8 cellular contexts compared by ENCODE assay signal in the genomic region with DNA sequence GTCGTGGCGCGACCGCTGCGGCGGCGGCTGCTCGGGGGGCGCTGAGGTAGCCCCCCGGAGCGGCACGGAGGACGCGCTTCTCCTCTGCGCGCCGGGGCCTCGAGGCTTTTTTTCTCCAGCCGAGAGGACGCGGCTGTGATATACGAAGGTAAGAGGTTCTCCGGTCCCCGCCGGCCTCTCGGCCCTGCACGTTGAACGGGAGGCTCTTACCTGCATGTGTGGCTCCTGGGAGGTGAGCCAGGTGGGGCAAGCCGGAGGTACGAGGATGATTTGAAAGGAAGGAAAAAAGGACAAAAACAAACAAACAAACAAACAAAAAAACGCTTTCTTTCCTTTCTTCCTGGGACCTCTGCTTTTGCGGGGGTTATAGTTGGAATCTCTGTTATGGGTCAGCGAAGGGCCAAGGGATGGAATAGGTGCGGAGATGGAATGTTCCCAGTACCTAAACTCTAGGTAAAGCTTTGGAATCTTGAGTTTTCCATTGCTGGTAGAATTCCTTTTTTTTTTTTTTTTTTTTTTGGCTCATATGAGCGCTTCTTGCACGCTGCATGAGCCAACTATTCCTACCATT. TPM values are rescaled to one million over a fixed set of nuclear protein-coding genes. Genes with fewer than 3 reads are reported as not detected.
A peak's percentile ranks its signal among the peaks of the same experiment; 100 is the strongest.
DNase-seq lines count a peak whose midpoint lies in the region; ATAC-seq and TF ChIP-seq lines count a peak whose summit lies in the region.

No MANE protein-coding gene starts in this region.

- H3K36me3 ChIP-seq in PC-3 (ENCODE audit: low read depth, low read length), result no peaks in the 10 kb centered on the region
- H3K36me3 ChIP-seq in muscle layer of colon (ENCODE audit: insufficient read depth, low read length), result no peaks in the 10 kb centered on the region
- H3K36me3 ChIP-seq in aorta (ENCODE audit: control insufficient read depth in 1 of 2, insufficient read depth in 2 of 2, low read length in 1 of 2), result no peaks in the 10 kb centered on the region

- H3K4me3 ChIP-seq in PC-3 (ENCODE audit: low read length) (peak overlapping the region; percentile 97), coronary artery (peak overlapping the region; percentile 86), muscle layer of colon (ENCODE audit: low read depth in 1 of 2, low read length in 2 of 2) (peak overlapping the region; percentile 81 to 83), aorta (ENCODE audit: low read length in 2 of 2) (peak overlapping the region; percentile 70 to 95)

- H3K9me3 Mint-ChIP-seq in activated CD4-positive, alpha-beta T cell treated with anti-CD3 and anti-CD28 coated beads for 36 hours (ENCODE audit: low read depth), result no peaks in the 10 kb centered on the region

- peak overlapping the region; percentile 90 for H3K27ac ChIP-seq in PC-3 (ENCODE audit: low read length)
- peak overlapping the region; percentile 72 to 90 for H3K27ac ChIP-seq in coronary artery
- peak overlapping the region; percentile 71 for H3K27ac ChIP-seq in muscle layer of colon (ENCODE audit: low read depth, low read length)
- peak overlapping the region in 1 of 2 donors; percentile 12 for H3K27ac ChIP-seq in aorta (ENCODE audit: low read depth in 1 of 2, low read length in 2 of 2)

- H3K27ac Mint-ChIP-seq in activated CD4-positive, alpha-beta T cell treated with anti-CD3 and anti-CD28 coated beads for 36 hours, result peak overlapping the region; percentile 76

- POLR2A ChIA-PET in activated CD4-positive, alpha-beta T cell treated with anti-CD3 and anti-CD28 coated beads for 36 hours (lab: Charles Lee), result interaction anchor here (1.0 kb wide), 1 partner anchor 252 kb away, joined by 3 read pairs; a partner anchor contains a TSS
- POLR2A ChIA-PET in PC-3 (lab: Charles Lee; ENCODE audit: unreplicated experiment), result interaction anchor here (1.0 kb wide), 1 partner anchor 16 kb away, joined by 3 read pairs; no protein-coding TSS in a partner anchor

- ATAC-seq in activated CD4-positive, alpha-beta T cell treated with anti-CD3 and anti-CD28 coated beads for 36 hours, result peak; percentile 1
- ATAC-seq in HG02870 (IDR thresholded peaks at IDR 0.05; ENCODE audit: unreplicated experiment), result peak; percentile 7
- ATAC-seq in PC-3, result peak; percentile 7
- ATAC-seq in aorta (ENCODE audit: low FRiP score), result no peak

- H3K36me3 Mint-ChIP-seq in activated CD4-positive, alpha-beta T cell treated with anti-CD3 and anti-CD28 coated beads for 36 hours (ENCODE audit: low read depth), result peaks cover 2% of the 10 kb centered on the region

- no TSS peak for BruUV-seq in PC-3 (replicated peaks; lab: Mats Ljungman, UMichigan)

- H3K27me3 ChIP-seq in PC-3 (ENCODE audit: low read length), result no peaks in the 10 kb centered on the region
- H3K27me3 ChIP-seq in muscle layer of colon (ENCODE audit: control insufficient read depth in 1 of 2, insufficient read depth in 2 of 2, low read length in 2 of 2), result no peaks in the 10 kb centered on the region
- H3K27me3 ChIP-seq in aorta (ENCODE audit: control insufficient read depth in 1 of 2, insufficient read depth in 2 of 2, low read length in 1 of 2), result no peaks in the 10 kb centered on the region

- no peaks in the 10 kb centered on the region for H3K9me2 ChIP-seq in PC-3 (replicated peaks; ENCODE audit: low read length)

- H3F3A ChIP-seq in PC-3 (ENCODE audit: low read length, unreplicated experiment), result no peaks in the 10 kb centered on the region

- WGBS in aorta, 2 donors, result 0 to 1% methylated on average over 31 to 36 of the region's 36 CpGs

- H3K9me3 ChIP-seq in PC-3 (ENCODE audit: low read length) (no peaks in the 10 kb centered on the region), muscle layer of colon (ENCODE audit: low read length) (no peaks in the 10 kb centered on the region), aorta (ENCODE audit: control insufficient read depth, low read length) (no peaks in the 10 kb centered on the region)

- intact Hi-C loops in activated CD4-positive, alpha-beta T cell treated with anti-CD3 and anti-CD28 coated beads for 36 hours (cut with DNase I, micrococcal nuclease), result loop anchor here in 1 of 2 experiments (2.0 kb wide), 1 partner anchor 18 kb away; no protein-coding TSS in a partner anchor
- intact Hi-C loops in PC-3 (cut with micrococcal nuclease), result loop anchor here (5.0 kb wide), 2 partner anchors 47 to 252 kb away; a partner anchor contains a TSS
- intact Hi-C loops in aorta (cut with DNase I), result loop anchor here in 1 of 2 donors (5.0 kb wide), 1 partner anchor 57 kb away; no protein-coding TSS in a partner anchor

- peak overlapping the region; percentile 73 for H2AFZ ChIP-seq in PC-3 (ENCODE audit: low read length)

- H3K4me1 Mint-ChIP-seq in activated CD4-positive, alpha-beta T cell treated with anti-CD3 and anti-CD28 coated beads for 36 hours, result peaks cover 47% of the 10 kb centered on the region

- H3K9ac ChIP-seq in PC-3 (ENCODE audit: low read length), result peak overlapping the region; percentile 92
- H3K9ac ChIP-seq in muscle layer of colon (ENCODE audit: low read length), result peak overlapping the region; percentile 82

- peaks cover 55% of the 10 kb centered on the region for H3K79me2 ChIP-seq in PC-3 (ENCODE audit: low read length)

- H4K20me1 ChIP-seq in PC-3 (ENCODE audit: low read length), result peaks cover 44% of the 10 kb centered on the region

- CTCF ChIA-PET in activated CD4-positive, alpha-beta T cell treated with anti-CD3 and anti-CD28 coated beads for 36 hours (lab: Charles Lee), result interaction anchor here (0.6 to 2.0 kb wide), 10 partner anchors 11 to 66 kb away, joined by 3 to 5 read pairs (median 3); no protein-coding TSS in a partner anchor
- CTCF ChIA-PET in PC-3 (lab: Charles Lee), result interaction anchor here (0.7 to 1.2 kb wide), 4 partner anchors 57 to 119 kb away, joined by 3 to 10 read pairs (median 4); no protein-coding TSS in a partner anchor

- no peaks in the 10 kb centered on the region for H3K27me3 Mint-ChIP-seq in activated CD4-positive, alpha-beta T cell treated with anti-CD3 and anti-CD28 coated beads for 36 hours

- peak overlapping the region; percentile 72 for H3K4me3 Mint-ChIP-seq in activated CD4-positive, alpha-beta T cell treated with anti-CD3 and anti-CD28 coated beads for 36 hours

- peak overlapping the region; percentile 95 for H3K4me2 ChIP-seq in PC-3 (ENCODE audit: low read length)

- H3K4me1 ChIP-seq in PC-3 (ENCODE audit: insufficient read depth, low read length), result peaks cover 41% of the 10 kb centered on the region
- peaks cover 19% of the 10 kb centered on the region for H3K4me1 ChIP-seq in muscle layer of colon (ENCODE audit: insufficient read depth, low read length)
- H3K4me1 ChIP-seq in aorta (ENCODE audit: control insufficient read depth in 1 of 2, insufficient read depth in 2 of 2, low read length in 2 of 2), result peaks cover 0 to 6% of the 10 kb centered on the region in 2 donors

- TF ChIP-seq CTCF in PC-3 (conservative IDR thresholded peaks at IDR 0.05; ENCODE audit: low read depth, low read length) (no peak), coronary artery (IDR thresholded peaks at IDR 0.05) (no peak)

- no peak for DNase-seq in activated CD4-positive, alpha-beta T cell treated with anti-CD3 and anti-CD28 coated beads for 36 hours
- no peak for DNase-seq in activated CD4-positive, alpha-beta T cell treated with anti-CD3 and anti-CD28 coated beads for 1 hour
- DNase-seq in PC-3, result peak; percentile 39
- DNase-seq in coronary artery (ENCODE audit: low spot score), result no peak
- DNase-seq in aorta, result peak in 1 of 2 donors; percentile 50
- DNase-seq in MV-4-11 (lab: John Stamatoyannopoulos, UW), result no peak

RNA-seq across cellular contexts. Expression of a gene that starts 0.6 kb away (rescaled TPM):
- 10 to 100 TPM; 32.4 to 38.0 TPM for total RNA-seq in activated CD4-positive, alpha-beta T cell treated with anti-CD3 and anti-CD28 coated beads for 36 hours
- total RNA-seq in PC-3 (2014; rRNA removed) (41.2 and 44.5 TPM in 2 replicates), aorta (10 to 100 TPM; 20.4 to 39.0 TPM)
- polyA plus RNA-seq in aorta, result 1 to 10 TPM; 2.1 to 2.7 TPM
